In the genomic region with DNA sequence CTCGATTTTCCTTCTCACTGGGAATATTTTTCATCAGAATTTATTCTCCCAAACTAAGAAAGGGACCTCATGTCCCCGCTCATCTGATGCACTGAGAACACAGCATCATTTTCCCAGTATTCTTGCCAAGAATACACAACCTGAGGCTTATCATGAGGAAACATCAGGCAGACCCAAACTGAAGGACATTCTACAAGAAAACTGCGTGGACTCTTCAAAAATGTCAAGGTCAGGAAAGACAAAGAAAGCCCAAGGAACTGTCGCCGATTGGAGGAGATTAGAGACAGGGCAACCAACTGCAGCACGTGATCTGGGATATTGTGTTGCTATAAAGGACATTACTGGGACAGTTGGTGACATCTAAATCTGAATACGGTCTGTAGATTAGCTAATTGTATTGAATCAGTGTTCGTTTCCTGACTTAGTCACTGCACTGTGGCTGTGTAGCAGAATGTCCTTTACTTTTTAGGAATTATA, we compare ENCODE assay signal across 10 cellular contexts.
DNase-seq lines count a peak whose midpoint lies in the region; ATAC-seq and TF ChIP-seq lines count a peak whose summit lies in the region.
"Had no signal": no experiment of that assay in that cellular context is flagged by ENCODE, and none has a peak within 500 bp of the region (broad histone marks: within the 10 kb centered on the region; RNA-seq: fewer than 3 reads in every experiment).

No MANE protein-coding gene starts in this region.

- H3K23ac ChIP-seq in trophoblast cell (ENCODE audit: low read length): no peak overlapping the region

- H3K9me3 Mint-ChIP-seq in activated T-helper 17 cell treated with anti-CD3 and anti-CD28 coated beads, Interleukin-2, amount 50 U/mL, for 72 hours: no peaks in the 10 kb centered on the region
- H3K9me3 Mint-ChIP-seq: activated CD4-positive, alpha-beta memory T cell treated with anti-CD3 and anti-CD28 coated beads, Interleukin-2, amount 10 ng/mL, durations not matched to agents 7 days and 5 days had no signal

- H3K36me3 ChIP-seq in gastrocnemius medialis (no peaks in the 10 kb centered on the region), trophoblast cell (ENCODE audit: control insufficient read depth in 1 of 2, insufficient read depth in 2 of 2, low read length in 2 of 2) (no peaks in the 10 kb centered on the region)

- no peak overlapping the region for H3K14ac ChIP-seq in trophoblast cell (ENCODE audit: low read length)

- intact Hi-C loops in gastrocnemius medialis (cut with DNase I; ENCODE audit: low total_unique reads): loop anchor here (5.0 kb wide), 2 partner anchors 39 to 144 kb away; no protein-coding TSS in a partner anchor

- in situ Hi-C loops in gastrocnemius medialis (cut with MboI; ENCODE audit: low sequenced_read_pairs in 4 of 4): loop anchor here in 3 of 4 donors (5.0 to 25.0 kb wide), 3 partner anchors 209 to 221 kb away; partner anchors contain the start of genes BANF2 (in 1 of the 3) and RRBP1 (in 1 of the 3)

- peak overlapping the region in 2 of 4 donors; percentile 38 to 44 for H3K4me3 ChIP-seq in gastrocnemius medialis
- H3K4me3 ChIP-seq in trophoblast cell (ENCODE audit: low read depth, low read length): no peak overlapping the region

- WGBS in trophoblast cell (ENCODE audit: extremely low coverage, insufficient coverage, insufficient read length): no CpG with 5 or more reads among the region's 8 CpGs

- H3K4me2 ChIP-seq in trophoblast cell (ENCODE audit: low read length): no peak overlapping the region

- H2AK5ac ChIP-seq in trophoblast cell (ENCODE audit: low read length): no peak overlapping the region

- no peak overlapping the region for H2AFZ ChIP-seq in trophoblast cell (ENCODE audit: insufficient read depth, low read length, poor library complexity)

- peak overlapping the region; percentile 61 for H3K4me3 Mint-ChIP-seq in activated T-helper 17 cell treated with anti-CD3 and anti-CD28 coated beads, Interleukin-2, amount 50 U/mL, for 72 hours

- no peak overlapping the region for H4K8ac ChIP-seq in trophoblast cell (ENCODE audit: low read depth, low read length)

- peaks cover 19% of the 10 kb centered on the region for H3K27me3 Mint-ChIP-seq in activated T-helper 17 cell treated with anti-CD3 and anti-CD28 coated beads, Interleukin-2, amount 50 U/mL, for 72 hours

- no peak overlapping the region for H4K12ac ChIP-seq in trophoblast cell (ENCODE audit: low read depth, low read length)

- no peak overlapping the region for H3K18ac ChIP-seq in trophoblast cell (ENCODE audit: low read length)

- H2BK12ac ChIP-seq in trophoblast cell (ENCODE audit: low read length): no peak overlapping the region

- peaks cover 12% of the 10 kb centered on the region for H3K4me1 Mint-ChIP-seq in activated T-helper 17 cell treated with anti-CD3 and anti-CD28 coated beads, Interleukin-2, amount 50 U/mL, for 72 hours

- H3K36me3 Mint-ChIP-seq in activated T-helper 17 cell treated with anti-CD3 and anti-CD28 coated beads, Interleukin-2, amount 50 U/mL, for 72 hours (ENCODE audit: low read depth): no peaks in the 10 kb centered on the region

- H3K4me1 ChIP-seq in gastrocnemius medialis (peaks cover 27 to 34% of the 10 kb centered on the region in 2 donors), trophoblast cell (ENCODE audit: control insufficient read depth in 1 of 2, insufficient read depth in 2 of 2, low read length in 2 of 2) (peaks cover 4 to 9% of the 10 kb centered on the region in 2 experiments)

- peak overlapping the region; percentile 58 for H3K27ac Mint-ChIP-seq in activated T-helper 17 cell treated with anti-CD3 and anti-CD28 coated beads, Interleukin-2, amount 50 U/mL, for 72 hours
- H3K27ac Mint-ChIP-seq: activated CD4-positive, alpha-beta memory T cell treated with anti-CD3 and anti-CD28 coated beads, Interleukin-2, amount 10 ng/mL, durations not matched to agents 7 days and 5 days had no signal

- no peak for TF ChIP-seq CTCF in gastrocnemius medialis (IDR thresholded peaks at IDR 0.05 in 4 of 5, conservative IDR thresholded peaks at IDR 0.05 in 1 of 5)

- H3K9me3 ChIP-seq in gastrocnemius medialis: no peaks in the 10 kb centered on the region
- no peaks in the 10 kb centered on the region for H3K9me3 ChIP-seq in trophoblast cell (ENCODE audit: insufficient read depth, low read depth, low read length)

- H2BK120ac ChIP-seq in trophoblast cell (ENCODE audit: insufficient read depth, low read length, poor library complexity): no peak overlapping the region

- no peak overlapping the region for H3K9ac ChIP-seq in trophoblast cell (ENCODE audit: low read length)

- H3K79me2 ChIP-seq in trophoblast cell (ENCODE audit: control insufficient read depth, insufficient read depth, low read length, poor library complexity): no peaks in the 10 kb centered on the region

- no peak overlapping the region for H4K91ac ChIP-seq in trophoblast cell (ENCODE audit: low read depth, low read length)

- peak overlapping the region; percentile 64 to 74 (median 72) for H3K27ac ChIP-seq in gastrocnemius medialis
- H3K27ac ChIP-seq in trophoblast cell (ENCODE audit: low read depth, low read length): no peak overlapping the region

- DNase-seq in EH (ENCODE audit: low read depth): peak; percentile 45
- peak; percentile 54 for DNase-seq in inferior parietal cortex (ENCODE audit: extremely low spot score)
- DNase-seq in gastrocnemius medialis: no peak
- no peak for DNase-seq in NCI-H1092 (lab: John Stamatoyannopoulos, UW)
- DNase-seq in glomerular visceral epithelial cell (ENCODE audit: extremely low spot score): no peak
- no peak for DNase-seq in trophoblast cell
- no peak for DNase-seq in DMS79 treated with DMSO at 0.1 percent for 48 hours (lab: John Stamatoyannopoulos, UW)
- DNase-seq: NCI-H526 had no signal

- H3K79me1 ChIP-seq in trophoblast cell (ENCODE audit: low read length): no peaks in the 10 kb centered on the region

- TF ChIP-seq POLR2A in gastrocnemius medialis (IDR thresholded peaks at IDR 0.05): no peak

- no peak overlapping the region for H2BK5ac ChIP-seq in trophoblast cell (ENCODE audit: low read depth, low read length, poor library complexity)

- H3K27me3 ChIP-seq in gastrocnemius medialis (no peaks in the 10 kb centered on the region), trophoblast cell (ENCODE audit: insufficient read depth, low read length) (no peaks in the 10 kb centered on the region)

- no peak overlapping the region for H3K4ac ChIP-seq in trophoblast cell (ENCODE audit: low read depth, low read length)

- no peak for ATAC-seq in activated T-helper 17 cell treated with anti-CD3 and anti-CD28 coated beads, Interleukin-2, amount 50 U/mL, for 72 hours (replicated peaks)
- peak; percentile 56 to 68 for ATAC-seq in gastrocnemius medialis

Comparison
In these comparisons a context has a peak if more than half of its experiments do, and no peak if none do; other contexts are left out.
1. DNase-seq: peak in EH (single experiment) and inferior parietal cortex (single experiment); none in gastrocnemius medialis (0 of 2), NCI-H1092 (single experiment), glomerular visceral epithelial cell (single experiment), trophoblast cell (0 of 2) and DMS79 treated with DMSO at 0.1 percent for 48 hours (single experiment).